In the genomic region with DNA sequence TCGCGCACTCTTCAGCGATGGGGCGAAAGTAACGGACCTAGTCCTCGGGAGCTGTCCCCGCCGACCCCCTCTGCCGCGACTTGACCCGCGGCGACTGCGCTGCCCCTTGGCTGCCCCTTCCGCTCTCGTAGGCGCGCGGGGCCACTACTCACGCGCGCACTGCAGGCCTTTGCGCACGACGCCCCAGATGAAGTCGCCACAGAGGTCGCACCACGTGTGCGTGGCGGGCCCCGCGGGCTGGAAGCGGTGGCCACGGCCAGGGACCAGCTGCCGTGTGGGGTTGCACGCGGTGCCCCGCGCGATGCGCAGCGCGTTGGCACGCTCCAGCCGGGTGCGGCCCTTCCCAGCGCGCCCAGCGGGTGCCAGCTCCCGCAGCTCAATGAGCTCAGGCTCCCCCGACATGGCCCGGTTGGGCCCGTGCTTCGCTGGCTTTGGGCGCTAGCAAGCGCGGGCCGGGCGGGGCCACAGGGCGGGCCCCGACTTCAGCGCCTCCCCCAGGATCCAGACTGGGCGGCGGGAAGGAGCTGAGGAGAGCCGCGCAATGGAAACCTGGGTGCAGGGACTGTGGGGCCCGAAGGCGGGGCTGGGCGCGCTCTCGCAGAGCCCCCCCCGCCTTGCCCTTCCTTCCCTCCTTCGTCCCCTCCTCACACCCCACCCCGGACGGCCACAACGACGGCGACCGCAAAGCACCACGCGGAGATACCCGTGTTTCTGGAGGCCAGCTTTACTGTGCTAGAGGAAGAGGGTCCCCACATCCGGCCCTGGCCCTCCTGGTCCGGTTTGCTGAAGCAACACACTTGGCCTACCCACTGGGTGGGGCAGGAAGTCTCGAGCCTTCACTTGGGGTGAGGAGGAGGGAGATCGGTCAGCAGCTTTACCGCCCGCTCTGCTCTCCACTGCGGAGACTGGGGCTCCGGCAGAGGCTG, we compare ENCODE assay signal across 8 cellular contexts. TPM values are rescaled to one million over a fixed set of nuclear protein-coding genes. Genes with fewer than 3 reads are reported as not detected.
DNase-seq lines count a peak whose midpoint lies in the region; ATAC-seq and TF ChIP-seq lines count a peak whose summit lies in the region.

RASSF1 (minus strand) TSS at position 433 of the 926 bp plus-strand sequence; CDS start at position 402, 31 bp downstream.

- TF ChIP-seq CTCF in AG04449 (IDR thresholded peaks at IDR 0.05; ENCODE audit: insufficient read depth, low read length, missing control alignments), result no peak
- no peak for TF ChIP-seq CTCF in H9 (conservative IDR thresholded peaks at IDR 0.05)
- TF ChIP-seq CTCF in mammary epithelial cell (conservative IDR thresholded peaks at IDR 0.05 in 1 of 2, IDR thresholded peaks at IDR 0.05 in 1 of 2; ENCODE audit: extremely low read depth in 1 of 2, insufficient read depth in 1 of 2, low read depth in 1 of 2, low read length in 2 of 2), result no peak
- no peak for TF ChIP-seq CTCF in kidney epithelial cell (IDR thresholded peaks at IDR 0.05; ENCODE audit: insufficient read depth, low read length, poor library complexity, severe bottlenecking)

- no peak within 1 kb of the TSS for H3K4ac ChIP-seq in H9 (ENCODE audit: low read depth, low read length)

- DNase-seq in AG04449 (ENCODE audit: low read depth, low spot score) (no peak), H9 (peak; percentile 60), mammary epithelial cell (no peak), kidney epithelial cell (ENCODE audit: low read depth) (no peak), NCI-H1417 (lab: John Stamatoyannopoulos, UW) (no peak)
- peak; percentile 62 for DNase-seq in stimulated activated CD4-positive, alpha-beta T cell treated with anti-CD3 and anti-CD28 coated beads, Interleukin-4, amount 100 ng/mL, for 1 hour

- dilution Hi-C loops in mammary epithelial cell (cut with HindIII; ENCODE audit: low sequenced_read_pairs), result no loop called here

- no peak for ATAC-seq in GM18858 (IDR thresholded peaks at IDR 0.05; ENCODE audit: unreplicated experiment)

- H3K18ac ChIP-seq in H9 (ENCODE audit: insufficient read length, low read depth, low read length), result no peak within 1 kb of the TSS

- H4K20me1 ChIP-seq in H9 (ENCODE audit: control insufficient read depth, insufficient read depth, insufficient read length) (no peaks in the 10 kb centered on the region), mammary epithelial cell (ENCODE audit: insufficient read depth, low read length) (no peaks in the 10 kb centered on the region)

- no peaks in the 10 kb centered on the region for H3K9me3 ChIP-seq in H9 (ENCODE audit: control insufficient read depth, low read depth, low read length)
- no peaks in the 10 kb centered on the region for H3K9me3 ChIP-seq in mammary epithelial cell (replicated peaks; ENCODE audit: insufficient read depth, low read length)

- H4K8ac ChIP-seq in H9 (replicated peaks; ENCODE audit: insufficient read length, low read depth, low read length), result no peak within 1 kb of the TSS

- H3K14ac ChIP-seq in H9 (ENCODE audit: insufficient read depth, low read length), result 0 out of 2 replicates have a peak within 1 kb of the TSS, but pooled peaks have one; percentile 0

- H3K23ac ChIP-seq in H9 (ENCODE audit: insufficient read length, low read depth, low read length), result no peak within 1 kb of the TSS

- peaks cover 5% of the 10 kb centered on the region; the same call in 1 of the 2 replicates for H3K79me2 ChIP-seq in H9 (ENCODE audit: insufficient read depth, low read length)
- peaks cover 14% of the 10 kb centered on the region for H3K79me2 ChIP-seq in mammary epithelial cell (ENCODE audit: insufficient read depth, low read length)

- H3K4me1 Mint-ChIP-seq in H9, result peaks cover 24 to 34% of the 10 kb centered on the region in 2 experiments

- no peak within 1 kb of the TSS for H2BK12ac ChIP-seq in H9 (ENCODE audit: insufficient read length, low read depth, low read length)

- CTCF ChIA-PET in AG04449 (lab: Yijun Ruan, JAX) (interaction anchor here (0.8 to 4.9 kb wide), 7 partner anchors 8 to 209 kb away, joined by 3 to 46 read pairs (median 6); partner anchors contain the start of genes CYB561D2, NPRL2 and TMEM115), mammary epithelial cell (lab: Charles Lee; ENCODE audit: low non-redundant PET) (no interaction called here)

- no peak within 1 kb of the TSS for H3T11ph ChIP-seq in H9 (ENCODE audit: low read length)

- H3K4me3 ChIP-seq in AG04449 (ENCODE audit: low read depth, low read length) (peak within 1 kb of the TSS; percentile 63), mammary epithelial cell (replicated peaks in 1 of 3; ENCODE audit: insufficient read depth in 1 of 3, low read depth in 2 of 3, low read length in 3 of 3) (peak within 1 kb of the TSS in 1 of 3 experiments; percentile 19), kidney epithelial cell (ENCODE audit: low read depth, low read length) (peak within 1 kb of the TSS; percentile 17)

- H3K4me1 ChIP-seq in H9 (ENCODE audit: insufficient read depth, low read length) (no peaks in the 10 kb centered on the region; the same call in 1 of the 2 replicates), mammary epithelial cell (ENCODE audit: insufficient read depth, low read length) (peaks cover 22% of the 10 kb centered on the region)

- H3K4me3 Mint-ChIP-seq in H9, result peak within 1 kb of the TSS; percentile 51 to 72

- H4K91ac ChIP-seq in H9 (ENCODE audit: insufficient read length, low read depth, low read length), result no peak within 1 kb of the TSS

- H3K27ac ChIP-seq in H9 (ENCODE audit: insufficient read length, low read depth, low read length) (no peak within 1 kb of the TSS), mammary epithelial cell (ENCODE audit: insufficient read depth, low read depth, low read length) (no peak within 1 kb of the TSS)

- H2AFZ ChIP-seq in H9 (ENCODE audit: low read length), result no peak within 1 kb of the TSS
- H2AFZ ChIP-seq in mammary epithelial cell (ENCODE audit: low read depth, low read length), result peak within 1 kb of the TSS; percentile 65

- peaks cover 19% of the 10 kb centered on the region; the same call in 1 of the 2 replicates for H3K27me3 ChIP-seq in H9 (ENCODE audit: insufficient read depth, low read length)
- no peaks in the 10 kb centered on the region for H3K27me3 ChIP-seq in mammary epithelial cell (ENCODE audit: insufficient read depth, low read length)
- H3K27me3 ChIP-seq in kidney epithelial cell (ENCODE audit: control insufficient read depth, insufficient read depth, low read length), result peaks cover 11% of the 10 kb centered on the region

- H3K4me2 ChIP-seq in H9 (ENCODE audit: insufficient read depth, insufficient read length, low read length) (peak within 1 kb of the TSS; percentile 61), mammary epithelial cell (ENCODE audit: insufficient read depth, low read depth, low read length) (peak within 1 kb of the TSS; percentile 42)

- WGBS in H9 (ENCODE audit: extremely low coverage, insufficient read length, low lambda C conversion rate), result no CpG with 5 or more reads among the region's 90 CpGs
- WGBS in mammary epithelial cell (ENCODE audit: low coverage, missing lambda C conversion rate), result 54% methylated on average over 44 of the region's 90 CpGs

- H3K9ac ChIP-seq in H9 (ENCODE audit: extremely low read depth, insufficient read length, low read length), result no peak within 1 kb of the TSS
- H3K9ac ChIP-seq in mammary epithelial cell (ENCODE audit: insufficient read depth, low read length), result no peak within 1 kb of the TSS

- no peak within 1 kb of the TSS for H3K27ac Mint-ChIP-seq in H9

- no peak within 1 kb of the TSS for H3K56ac ChIP-seq in H9 (ENCODE audit: insufficient read length, low read depth, low read length)

- H2BK120ac ChIP-seq in H9 (ENCODE audit: low read depth, low read length, poor library complexity, severe bottlenecking), result no peak within 1 kb of the TSS

- intact Hi-C loops in T-helper 2 cell treated with Interferon-gamma antibody and Interleukin-4, amounts not matched to agents 100 ng/mL and 5 ng/mL, for 36 hours (cut with micrococcal nuclease), result loop anchor here (2.0 to 5.0 kb wide), 2 partner anchors 227 to 270 kb away; partner anchors contain the start of genes C3orf18, CISH and HEMK1
- intact Hi-C loops in mammary epithelial cell (cut with micrococcal nuclease), result no loop called here

- H3K9me3 Mint-ChIP-seq in H9, result no peaks in the 10 kb centered on the region; a peak in 1 of 5 replicates

- no peak within 1 kb of the TSS for H2BK5ac ChIP-seq in H9 (ENCODE audit: insufficient read length, low read length)

- in situ Hi-C loops in mammary epithelial cell (cut with MboI; ENCODE audit: low sequenced_read_pairs in 2 of 2), result loop anchor here in 1 of 2 donors (10.0 kb wide), 1 partner anchor 84 kb away; no protein-coding TSS in a partner anchor

- no peak within 1 kb of the TSS for H2BK15ac ChIP-seq in H9 (ENCODE audit: low read depth, low read length)

- H3K27me3 Mint-ChIP-seq in H9 (ENCODE audit: low read depth), result peaks cover 69% of the 10 kb centered on the region

- POLR2A ChIA-PET in AG04449 (lab: Yijun Ruan, JAX), result interaction anchor here (1.1 to 1.2 kb wide), 3 partner anchors 10 to 99 kb away, joined by 3 read pairs; partner anchors contain the start of genes CYB561D2 and NPRL2

- no peaks in the 10 kb centered on the region for H3K79me1 ChIP-seq in H9 (ENCODE audit: insufficient read depth, low read depth, low read length, poor library complexity, severe bottlenecking)

- no peak within 1 kb of the TSS for H2AK5ac ChIP-seq in H9 (ENCODE audit: insufficient read length, low read length)

- H3K36me3 Mint-ChIP-seq in H9 (ENCODE audit: insufficient read depth in 1 of 3, low read depth in 3 of 3), result no peaks in the 10 kb centered on the region; a peak in 3 of 7 replicates

- BruUV-seq in mammary epithelial cell (replicated peaks; lab: Mats Ljungman, UMichigan), result no TSS peak

- no peak within 1 kb of the TSS for H4K5ac ChIP-seq in H9 (ENCODE audit: insufficient read length, low read depth, low read length)

- peaks cover 28% of the 10 kb centered on the region for H3K23me2 ChIP-seq in H9 (ENCODE audit: insufficient read length, low read depth, low read length, poor library complexity, severe bottlenecking)

- no peak within 1 kb of the TSS for H2BK20ac ChIP-seq in H9 (ENCODE audit: low read depth, low read length, poor library complexity, severe bottlenecking)

- H3K36me3 ChIP-seq in mammary epithelial cell (ENCODE audit: insufficient read depth, low read length) (no peaks in the 10 kb centered on the region), kidney epithelial cell (ENCODE audit: control insufficient read depth, insufficient read depth, low read length) (no peaks in the 10 kb centered on the region)

RNA-seq across cellular contexts. Expression of gene RASSF1, which starts in this region (rescaled TPM):
- total RNA-seq in H9 (2021), result 15.1 and 15.8 TPM in 2 replicates
- total RNA-seq in T-helper 2 cell treated with Interferon-gamma antibody and Interleukin-4, amounts not matched to agents 100 ng/mL and 5 ng/mL, for 36 hours, result 125 and 127 TPM in 2 replicates
- total RNA-seq in mammary epithelial cell, result 10 to 100 TPM in 1 of 2 donors, 1 to 10 TPM in 1; 9.2 to 23.3 TPM
- 29.2 TPM for polyA plus RNA-seq in mammary epithelial cell
- 3.3 TPM for polyA minus RNA-seq in mammary epithelial cell
- total RNA-seq in kidney epithelial cell, result 16.6 and 19.9 TPM in 2 replicates

Comparison
In these comparisons a context has a peak if more than half of its experiments do, and no peak if none do; other contexts are left out.
1. DNase-seq: peak in H9 (single experiment) and stimulated activated CD4-positive, alpha-beta T cell treated with anti-CD3 and anti-CD28 coated beads, Interleukin-4, amount 100 ng/mL, for 1 hour (single experiment); none in AG04449 (single experiment), mammary epithelial cell (single experiment), kidney epithelial cell (single experiment) and NCI-H1417 (0 of 3).